In genomic region chr7:28785002-28785995, GRCh38 we compare ENCODE assay signal across 27 cellular contexts.
A peak's percentile ranks its signal among the peaks of the same experiment; 100 is the strongest.
DNase-seq lines count a peak whose midpoint lies in the region; ATAC-seq and TF ChIP-seq lines count a peak whose summit lies in the region.
"Had no signal": no experiment of that assay in that cellular context is flagged by ENCODE, and none has a peak within 500 bp of the region (broad histone marks: within the 10 kb centered on the region; RNA-seq: fewer than 3 reads in every experiment).

No MANE protein-coding gene starts in this region.

- H3K27me3 ChIP-seq in BLaER1 treated with 17β-estradiol and CSF1 and Interleukin-3, amounts not matched to agents 10 nM and 100 nM, result peaks cover 0 to 5% (median 0%) of the 10 kb centered on the region in 11 experiments; a peak in 1 of 22 replicates
- H3K27me3 ChIP-seq in mesenchymal stem cell (ENCODE audit: control insufficient read depth in 1 of 2, insufficient read depth in 1 of 2, low read length in 2 of 2), result no peaks in the 10 kb centered on the region
- H3K27me3 ChIP-seq: esophagus muscularis mucosa, foreskin keratinocyte, neutrophil had no signal

- no peaks in the 10 kb centered on the region for H3K36me3 ChIP-seq in BLaER1 treated with 17β-estradiol and CSF1 and Interleukin-3, amounts not matched to agents 10 nM and 100 nM
- peaks cover 0 to 2% of the 10 kb centered on the region in 2 experiments for H3K36me3 ChIP-seq in mesenchymal stem cell (ENCODE audit: control insufficient read depth in 1 of 2, insufficient read depth in 2 of 2, low read depth in 1 of 2, low read length in 2 of 2)
- H3K36me3 ChIP-seq: esophagus muscularis mucosa, prostate gland had no signal

- H3K36me3 Mint-ChIP-seq in dendritic cell treated with granulocyte-macrophage colony-stimulating factor and Interleukin-4, amounts not matched to agents 40 ng/mL and 50 ng/mL, for 4 days (ENCODE audit: low read depth), result peaks cover 6% of the 10 kb centered on the region
- H3K36me3 Mint-ChIP-seq in natural killer cell, result no peaks in the 10 kb centered on the region
- H3K36me3 Mint-ChIP-seq: stimulated activated naive B cell treated with anti-CD40 and anti-IgM and Interleukin-4, amounts not matched to agents 10 μg/mL and 1 μg/mL and 100 μg/mL, for 72 hours had no signal

- no peak overlapping the region for H2BK12ac ChIP-seq in mesenchymal stem cell (ENCODE audit: low read length in 2 of 2)

- no peak overlapping the region for H4K91ac ChIP-seq in mesenchymal stem cell (ENCODE audit: low read length)

- H3K14ac ChIP-seq in mesenchymal stem cell (ENCODE audit: low read length in 2 of 2), result no peak overlapping the region

- H2AK5ac ChIP-seq in mesenchymal stem cell (ENCODE audit: low read length, severe bottlenecking), result peak overlapping the region; percentile 65

- H2AFZ ChIP-seq in mesenchymal stem cell (ENCODE audit: low read depth, low read length), result no peak overlapping the region

- no peak for ATAC-seq in natural killer cell
- ATAC-seq: A549; activated naive CD8-positive, alpha-beta T cell treated with anti-CD3 and anti-CD28 coated beads, Interleukin-2, amount 50 U/mL, for 24 hours; foreskin keratinocyte; Right ventricle myocardium inferior; T-helper 17 cell had no signal

- 91% methylated on average over 12 of the region's 15 CpGs for WGBS in mesenchymal stem cell

- peak overlapping the region; percentile 4 to 81 (median 67); a peak in 21 of 22 replicates for H3K4me2 ChIP-seq in BLaER1 treated with 17β-estradiol and CSF1 and Interleukin-3, amounts not matched to agents 10 nM and 100 nM
- H3K4me2 ChIP-seq in mesenchymal stem cell (ENCODE audit: low read length, poor library complexity, severe bottlenecking), result no peak overlapping the region
- H3K4me2 ChIP-seq: A549 had no signal

- H3K4ac ChIP-seq in mesenchymal stem cell (ENCODE audit: low read depth in 1 of 2, low read length in 2 of 2), result no peak overlapping the region

- H3K27ac ChIP-seq in BLaER1 treated with 17β-estradiol and CSF1 and Interleukin-3, amounts not matched to agents 10 nM and 100 nM, result peak overlapping the region in 1 of 11 experiments; percentile 0; a peak in 1 of 22 replicates
- H3K27ac ChIP-seq in mesenchymal stem cell (ENCODE audit: low read length, poor library complexity, severe bottlenecking), result peak overlapping the region; percentile 29
- H3K27ac ChIP-seq: A549, foreskin keratinocyte, neutrophil, prostate gland had no signal

- H3K9ac ChIP-seq in BLaER1 treated with 17β-estradiol and CSF1 and Interleukin-3, amounts not matched to agents 10 nM and 100 nM, result peak overlapping the region in 1 of 11 experiments; percentile 13; a peak in 1 of 22 replicates
- peak overlapping the region; percentile 27 for H3K9ac ChIP-seq in mesenchymal stem cell (ENCODE audit: low read length)

- H3K27me3 Mint-ChIP-seq in dendritic cell treated with granulocyte-macrophage colony-stimulating factor and Interleukin-4, amounts not matched to agents 40 ng/mL and 50 ng/mL, for 4 days, result no peaks in the 10 kb centered on the region
- peaks cover 13 to 19% of the 10 kb centered on the region in 2 donors for H3K27me3 Mint-ChIP-seq in natural killer cell (ENCODE audit: low read depth in 2 of 2)
- H3K27me3 Mint-ChIP-seq: T-helper 17 cell had no signal

- no peak overlapping the region for H3K4me3 ChIP-seq in BLaER1 treated with 17β-estradiol and CSF1 and Interleukin-3, amounts not matched to agents 10 nM and 100 nM
- no peak overlapping the region for H3K4me3 ChIP-seq in mesenchymal stem cell (ENCODE audit: insufficient read depth in 1 of 2, low read depth in 1 of 2, low read length in 2 of 2)
- H3K4me3 ChIP-seq: A549, esophagus muscularis mucosa, prostate gland had no signal

- peaks cover 27% of the 10 kb centered on the region for H3K79me1 ChIP-seq in mesenchymal stem cell (replicated peaks; ENCODE audit: low read length, poor library complexity, severe bottlenecking)

- intact Hi-C loops in dendritic cell treated with granulocyte-macrophage colony-stimulating factor and Interleukin-4, amounts not matched to agents 40 ng/mL and 50 ng/mL, for 4 days (cut with micrococcal nuclease), result loop anchor here (10.0 kb wide), 2 partner anchors 50 to 100 kb away; no protein-coding TSS in a partner anchor
- intact Hi-C loops in natural killer cell (cut with micrococcal nuclease), result no loop called here

- H3K4me3 Mint-ChIP-seq in dendritic cell treated with granulocyte-macrophage colony-stimulating factor and Interleukin-4, amounts not matched to agents 40 ng/mL and 50 ng/mL, for 4 days, result no peak overlapping the region
- H3K4me3 Mint-ChIP-seq in natural killer cell, result no peak overlapping the region
- H3K4me3 Mint-ChIP-seq: activated naive CD8-positive, alpha-beta T cell treated with anti-CD3 and anti-CD28 coated beads, Interleukin-2, amount 50 U/mL, for 24 hours; activated T-cell treated with anti-CD3 and anti-CD28 coated beads, Interleukin-2, amount 50 U/mL, for 24 hours; CD4-positive, alpha-beta T cell; stimulated activated naive B cell treated with anti-CD40 and anti-IgM and Interleukin-4, amounts not matched to agents 10 μg/mL and 1 μg/mL and 100 μg/mL, for 72 hours; T-helper 17 cell had no signal

- no peak overlapping the region for H2BK5ac ChIP-seq in mesenchymal stem cell (ENCODE audit: low read depth, low read length, poor library complexity, severe bottlenecking)

- H3K9me3 ChIP-seq in BLaER1 treated with 17β-estradiol and CSF1 and Interleukin-3, amounts not matched to agents 10 nM and 100 nM (replicated peaks in 1 of 11), result no peaks in the 10 kb centered on the region
- no peaks in the 10 kb centered on the region for H3K9me3 ChIP-seq in mesenchymal stem cell (ENCODE audit: control insufficient read depth, low read length)
- H3K9me3 ChIP-seq: A549, esophagus muscularis mucosa, neutrophil, prostate gland had no signal

- H4K20me1 ChIP-seq in BLaER1 treated with 17β-estradiol and CSF1 and Interleukin-3, amounts not matched to agents 10 nM and 100 nM, result no peaks in the 10 kb centered on the region

- no peaks in the 10 kb centered on the region for H3K9me3 Mint-ChIP-seq in dendritic cell treated with granulocyte-macrophage colony-stimulating factor and Interleukin-4, amounts not matched to agents 40 ng/mL and 50 ng/mL, for 4 days
- H3K9me3 Mint-ChIP-seq in natural killer cell, result no peaks in the 10 kb centered on the region
- H3K9me3 Mint-ChIP-seq: activated naive CD8-positive, alpha-beta T cell treated with anti-CD3 and anti-CD28 coated beads, Interleukin-2, amount 50 U/mL, for 24 hours; activated T-cell treated with anti-CD3 and anti-CD28 coated beads, Interleukin-2, amount 50 U/mL, for 24 hours; CD4-positive, alpha-beta T cell; stimulated activated naive B cell treated with anti-CD40 and anti-IgM and Interleukin-4, amounts not matched to agents 10 μg/mL and 1 μg/mL and 100 μg/mL, for 72 hours had no signal

- H3K23ac ChIP-seq in mesenchymal stem cell (ENCODE audit: low read length in 2 of 2), result no peak overlapping the region

- H4K8ac ChIP-seq in mesenchymal stem cell (ENCODE audit: low read length), result no peak overlapping the region

- peak overlapping the region; percentile 72 for H3K27ac Mint-ChIP-seq in dendritic cell treated with granulocyte-macrophage colony-stimulating factor and Interleukin-4, amounts not matched to agents 40 ng/mL and 50 ng/mL, for 4 days
- H3K27ac Mint-ChIP-seq in natural killer cell, result no peak overlapping the region
- H3K27ac Mint-ChIP-seq: activated T-cell treated with anti-CD3 and anti-CD28 coated beads, Interleukin-2, amount 50 U/mL, for 24 hours; CD4-positive, alpha-beta T cell; stimulated activated naive B cell treated with anti-CD40 and anti-IgM and Interleukin-4, amounts not matched to agents 10 μg/mL and 1 μg/mL and 100 μg/mL, for 72 hours; T-helper 17 cell had no signal

- H2BK15ac ChIP-seq in mesenchymal stem cell (ENCODE audit: low read depth, poor library complexity, severe bottlenecking), result no peak overlapping the region

- H3K4me1 Mint-ChIP-seq in dendritic cell treated with granulocyte-macrophage colony-stimulating factor and Interleukin-4, amounts not matched to agents 40 ng/mL and 50 ng/mL, for 4 days (ENCODE audit: low read depth), result peaks cover 78% of the 10 kb centered on the region
- H3K4me1 Mint-ChIP-seq in natural killer cell, result no peaks in the 10 kb centered on the region
- H3K4me1 Mint-ChIP-seq: T-helper 17 cell had no signal

- DNase-seq in mesenchymal stem cell (no peak), renal cortical epithelial cell (ENCODE audit: low read depth) (peak; percentile 75), natural killer cell (no peak), DMS79 (lab: John Stamatoyannopoulos, UW) (no peak)
- no peak for DNase-seq in activated CD4-positive, alpha-beta T cell treated with anti-CD3 and anti-CD28 coated beads, Interleukin-2, amount 50 U/mL, for 48 hours
- no peak for DNase-seq in activated naive CD4-positive, alpha-beta T cell treated with Interleukin-2 at 50 U/mL for 16 hours
- DNase-seq: activated CD4-positive, alpha-beta T cell treated with anti-CD3 and anti-CD28 coated beads, Interleukin-2, amount 50 U/mL, for 1 hour; activated CD4-positive, CD25-positive, alpha-beta regulatory T cell; activated naive CD8-positive, alpha-beta T cell treated with anti-CD3 and anti-CD28 coated beads, Interleukin-2, amount 50 U/mL, for 24 hours; activated T-cell treated with anti-CD3 and anti-CD28 coated beads, Interleukin-2, amount 50 U/mL, for 24 hours; CD4-positive, alpha-beta T cell; central memory CD4-positive, alpha-beta T cell; dermis blood vessel endothelial cell; foreskin keratinocyte; KBM-7; mammary epithelial cell; NCI-H2029 treated with DMSO at 0.1 percent for 48 hours; NCI-H526 treated with DMSO at 0.1 percent for 48 hours; stimulated activated naive B cell treated with anti-CD40 and anti-IgM and Interleukin-4, amounts not matched to agents 10 μg/mL and 1 μg/mL and 100 μg/mL, for 72 hours; T-helper 17 cell had no signal

- peaks cover 45 to 65% (median 59%) of the 10 kb centered on the region in 10 experiments for H3K4me1 ChIP-seq in BLaER1 treated with 17β-estradiol and CSF1 and Interleukin-3, amounts not matched to agents 10 nM and 100 nM
- peaks cover 24% of the 10 kb centered on the region for H3K4me1 ChIP-seq in mesenchymal stem cell (ENCODE audit: control insufficient read depth, insufficient read depth, low read depth, low read length)
- H3K4me1 ChIP-seq: A549, foreskin keratinocyte, prostate gland had no signal

- no peak for TF ChIP-seq CTCF in natural killer cell (IDR thresholded peaks at IDR 0.05)

- no peak overlapping the region for H2BK120ac ChIP-seq in mesenchymal stem cell (ENCODE audit: low read depth, low read length)

- H3K18ac ChIP-seq in mesenchymal stem cell (ENCODE audit: low read depth in 1 of 2, low read length in 2 of 2), result no peak overlapping the region
